12 cellular contexts compared by ENCODE assay signal in genomic region chr1:167330601-167331293, GRCh38.
DNase-seq lines count a peak whose midpoint lies in the region; ATAC-seq, FAIRE-seq and TF ChIP-seq lines count a peak whose summit lies in the region.
"Had no signal": no experiment of that assay in that cellular context is flagged by ENCODE, and none has a peak within 500 bp of the region (broad histone marks: within the 10 kb centered on the region; RNA-seq: fewer than 3 reads in every experiment).

No MANE protein-coding gene starts in this region.

- H3K4me2 ChIP-seq in GM12878 (ENCODE audit: control insufficient read depth, insufficient read depth): peak overlapping the region; percentile 66

- no peak for TF ChIP-seq RAD21 in GM12878 (IDR thresholded peaks at IDR 0.05; ENCODE audit: insufficient read depth, low read depth, low read length)

- no TSS peak for BruUV-seq in GM12878 (replicated peaks; lab: Mats Ljungman, UMichigan)

- ATAC-seq in GM18499 (IDR thresholded peaks at IDR 0.05; ENCODE audit: insufficient read depth, unreplicated experiment) (peak; percentile 27), GM21381 (IDR thresholded peaks at IDR 0.05; ENCODE audit: unreplicated experiment) (peak; percentile 32), HG03354 (IDR thresholded peaks at IDR 0.05; ENCODE audit: poor library complexity, severe bottlenecking, unreplicated experiment) (peak; percentile 42), GM12878 (peak; percentile 19), GM21528 (IDR thresholded peaks at IDR 0.05; ENCODE audit: low FRiP score, unreplicated experiment) (no peak)
- ATAC-seq: left lung had no signal

- in situ Hi-C loops in GM12878 (cut with MboI): no loop called here

- peaks cover 57% of the 10 kb centered on the region for H3K79me2 ChIP-seq in GM12878 (ENCODE audit: control insufficient read depth, insufficient read depth, low read length)

- peaks cover 38% of the 10 kb centered on the region for H3K4me1 ChIP-seq in GM12878 (ENCODE audit: control insufficient read depth, insufficient read depth, low read length)
- no peaks in the 10 kb centered on the region for H3K4me1 ChIP-seq in kidney (ENCODE audit: control insufficient read depth in 1 of 2, insufficient read depth in 1 of 2, low read depth in 1 of 2, low read length in 2 of 2)

- no peak for TF ChIP-seq EP300 in GM12878 (IDR thresholded peaks at IDR 0.05; ENCODE audit: borderline replicate concordance in 1 of 2, control insufficient read depth in 1 of 2, low read depth in 2 of 2, low read length in 2 of 2)

- SMC1A ChIA-PET in GM12878 (lab: Charles Lee; ENCODE audit: uncharacterized antibody, unreplicated experiment): interaction anchor here (1.0 to 5.3 kb wide), 11 partner anchors 8 to 209 kb away, joined by 3 to 63 read pairs (median 7); partner anchors contain the start of gene POU2F1

- no peaks in the 10 kb centered on the region for H3K27me3 ChIP-seq in GM12878 (replicated peaks in 1 of 2; ENCODE audit: control insufficient read depth in 2 of 2, insufficient read depth in 2 of 2, low read length in 1 of 2)
- H3K27me3 ChIP-seq: left lung had no signal

- intact Hi-C loops in GM12878 (cut with micrococcal nuclease; ENCODE audit: unreplicated experiment) (no loop called here), kidney (cut with DNase I) (no loop called here)

- RAD21 ChIA-PET in GM12878 (lab: Charles Lee; ENCODE audit: unreplicated experiment): interaction anchor here (1.1 to 6.5 kb wide), 6 partner anchors 12 to 66 kb away, joined by 4 to 53 read pairs (median 6); no protein-coding TSS in a partner anchor

- CTCF ChIA-PET in GM12878 (lab: Yijun Ruan, JAX): interaction anchor here (2.9 to 6.4 kb wide), 3 partner anchors 13 to 111 kb away, joined by 12 to 56 read pairs (median 22); partner anchors contain the start of gene POU2F1

- H3K27ac ChIP-seq in GM12878 (ENCODE audit: control insufficient read depth, insufficient read depth) (peak overlapping the region; percentile 82), kidney (ENCODE audit: low read depth in 2 of 2, low read length in 2 of 2) (no peak overlapping the region)
- H3K27ac ChIP-seq: left lung had no signal

- DNase-seq in GM12878 (ENCODE audit: low read depth, low spot score): peak; percentile 21
- no peak for DNase-seq in kidney
- DNase-seq in stimulated activated CD4-positive, alpha-beta T cell treated with anti-CD3 and anti-CD28 coated beads, Interleukin-2, amount 100 ng/mL, for 48 hours: no peak
- no peak for DNase-seq in anterior cingulate cortex (lab: John Stamatoyannopoulos, UW)
- DNase-seq: foreskin melanocyte, left lung, NCI-H82, T-helper 9 cell had no signal

- H3K36me3 ChIP-seq in GM12878 (ENCODE audit: control insufficient read depth in 2 of 2, insufficient read depth in 2 of 2, low read length in 1 of 2) (no peaks in the 10 kb centered on the region; a peak in 1 of 4 replicates), kidney (ENCODE audit: control insufficient read depth in 1 of 2, insufficient read depth in 2 of 2, low read length in 2 of 2) (no peaks in the 10 kb centered on the region)
- H3K36me3 ChIP-seq: left lung had no signal

- WGBS in GM12878 (ENCODE audit: insufficient coverage, insufficient replicate concordance, low lambda C conversion rate, missing lambda C conversion rate): 0% methylated on average over 1 of the region's 1 CpG

- no peak for TF ChIP-seq POLR2A in GM12878 (IDR thresholded peaks at IDR 0.05; ENCODE audit: low read depth, low read length)

- H3K9ac ChIP-seq in GM12878 (ENCODE audit: control insufficient read depth, insufficient read depth, low read length): peak overlapping the region; percentile 54
- no peak overlapping the region for H3K9ac ChIP-seq in kidney (ENCODE audit: low read length in 2 of 2)

- TF ChIP-seq CTCF in GM12878 (IDR thresholded peaks at IDR 0.05 in 2 of 3, conservative IDR thresholded peaks at IDR 0.05 in 1 of 3; ENCODE audit: control insufficient read depth in 2 of 3, extremely low read depth in 1 of 3, insufficient read depth in 1 of 3, low read depth in 3 of 3, low read length in 3 of 3) (no peak), kidney (IDR thresholded peaks at IDR 0.05; ENCODE audit: borderline replicate concordance, extremely low read depth, insufficient read depth) (no peak)

- POLR2A ChIA-PET in GM12878 (lab: Charles Lee): interaction anchor here (3.2 kb wide), 1 partner anchor 110 kb away, joined by 13 read pairs; the partner anchor contains the start of gene POU2F1

- peaks cover 5% of the 10 kb centered on the region; the same call in 2 of the 3 replicates for H3K9me3 ChIP-seq in GM12878 (replicated peaks; ENCODE audit: control insufficient read depth, insufficient read depth, low read length)
- no peaks in the 10 kb centered on the region for H3K9me3 ChIP-seq in kidney (ENCODE audit: control insufficient read depth in 1 of 2, low read length in 2 of 2)
- H3K9me3 ChIP-seq: left lung had no signal

- peak; percentile 61 for FAIRE-seq in GM12878 (lab: Jason Lieb, UNC)
- FAIRE-seq in kidney (lab: Jason Lieb, UNC): no peak

- no peaks in the 10 kb centered on the region for H4K20me1 ChIP-seq in GM12878 (ENCODE audit: control insufficient read depth, insufficient read depth)

- H3K4me3 ChIP-seq in GM12878 (peak overlapping the region; percentile 51), kidney (ENCODE audit: low read length in 2 of 2) (no peak overlapping the region)
- H3K4me3 ChIP-seq: left lung had no signal

- no peak overlapping the region for H2AFZ ChIP-seq in GM12878 (ENCODE audit: control insufficient read depth, low read depth, low read length)

TF ChIP-seq in GM12878, 131 proteins besides CTCF, POLR2A, EP300 and RAD21 (continues in another document):
- no peak for TF ChIP-seq ZBTB11 (CRISPR knock-in tag; IDR thresholded peaks at IDR 0.05)
- TF ChIP-seq CBFB (IDR thresholded peaks at IDR 0.05; ENCODE audit: low read depth): no peak
- 0 out of 2 replicates have a peak, but pooled peaks have one; percentile 16 for TF ChIP-seq MTA2 (IDR thresholded peaks at IDR 0.05; ENCODE audit: low read depth)
- TF ChIP-seq RFX5 (IDR thresholded peaks at IDR 0.05; ENCODE audit: low read depth, low read length): no peak
- TF ChIP-seq MYC (IDR thresholded peaks at IDR 0.05; ENCODE audit: insufficient read depth, insufficient read length, insufficient replicate concordance, low read length, severe bottlenecking): no peak
- TF ChIP-seq CBX5 (IDR thresholded peaks at IDR 0.05; ENCODE audit: low read depth): no peak
- no peak for TF ChIP-seq NKRF (conservative IDR thresholded peaks at IDR 0.05)
- TF ChIP-seq ZNF384 (IDR thresholded peaks at IDR 0.05; ENCODE audit: borderline replicate concordance, low read depth, low read length): no peak
- no peak for TF ChIP-seq ATF3 (IDR thresholded peaks at IDR 0.05; ENCODE audit: borderline replicate concordance, extremely low read depth, low read depth, low read length)
- no peak for TF ChIP-seq SMARCA5 (IDR thresholded peaks at IDR 0.05)
- no peak for TF ChIP-seq ZZZ3 (IDR thresholded peaks at IDR 0.05; ENCODE audit: control insufficient read depth, insufficient read length, low read depth)
- no peak for TF ChIP-seq RCOR1 (conservative IDR thresholded peaks at IDR 0.05; ENCODE audit: low read depth, low read length)
- TF ChIP-seq ATF7 (IDR thresholded peaks at IDR 0.05; ENCODE audit: low read depth): peak; percentile 28; the same call in 1 of the 2 replicates
- no peak for TF ChIP-seq FOXM1 (IDR thresholded peaks at IDR 0.05; ENCODE audit: low read depth, low read length)
